Comparison of ENCODE assay signal across 1 cellular context in the genomic region with DNA sequence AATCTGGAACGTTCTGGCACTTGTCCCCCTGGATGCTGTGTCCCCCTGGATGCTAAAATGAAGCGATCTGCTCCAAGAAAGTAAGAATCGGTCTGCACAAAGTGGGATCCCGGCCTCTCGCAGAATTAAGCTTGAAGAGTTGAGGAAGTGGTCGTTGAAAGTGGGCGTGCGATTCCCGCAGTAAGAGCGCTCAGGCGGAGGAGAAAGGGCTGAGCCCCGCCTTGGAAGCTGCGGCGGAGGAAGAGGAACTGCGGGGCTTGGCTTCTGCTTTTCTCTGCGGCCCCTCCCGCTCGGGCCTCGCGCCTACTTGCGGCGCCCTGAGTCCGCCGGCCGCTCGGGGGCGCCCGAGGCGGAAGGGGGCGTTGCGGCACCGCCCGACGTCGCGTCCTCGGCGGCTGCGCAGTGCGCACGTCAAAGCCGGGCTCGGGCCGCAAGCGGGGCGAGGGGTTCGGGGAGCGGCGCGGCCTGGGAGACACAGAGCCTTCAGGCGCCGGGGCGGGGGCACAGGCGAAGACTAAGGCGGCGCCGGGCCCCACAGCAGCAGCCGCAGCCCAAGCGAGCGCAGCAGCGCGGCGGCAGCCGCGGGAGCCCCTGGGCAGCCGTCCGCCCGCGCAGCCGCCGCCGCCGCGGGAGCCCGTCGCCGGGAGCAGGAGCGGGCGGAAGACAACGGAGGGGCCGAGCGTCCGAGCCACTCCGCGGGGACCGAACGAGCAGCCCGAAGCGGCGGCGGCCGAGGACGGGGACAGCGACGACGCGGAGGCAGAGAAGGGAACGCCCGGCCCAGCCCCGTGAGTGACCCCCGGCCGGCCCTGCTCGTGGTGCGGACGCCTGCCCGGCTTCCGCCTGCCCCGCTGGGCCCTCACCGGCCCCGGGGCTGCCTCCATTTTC.
TF ChIP-seq lines count a peak whose summit lies in the region.

A gene (plus strand): TSS at position 400 of the 888 bp plus-strand sequence. CDS start 47,160 bp downstream, outside the sequence.

TF ChIP-seq in HepG2, 621 proteins besides CTCF, POLR2A, EP300 and RAD21 (continued from another document and continues in another):
- TF ChIP-seq, protein P1, sequence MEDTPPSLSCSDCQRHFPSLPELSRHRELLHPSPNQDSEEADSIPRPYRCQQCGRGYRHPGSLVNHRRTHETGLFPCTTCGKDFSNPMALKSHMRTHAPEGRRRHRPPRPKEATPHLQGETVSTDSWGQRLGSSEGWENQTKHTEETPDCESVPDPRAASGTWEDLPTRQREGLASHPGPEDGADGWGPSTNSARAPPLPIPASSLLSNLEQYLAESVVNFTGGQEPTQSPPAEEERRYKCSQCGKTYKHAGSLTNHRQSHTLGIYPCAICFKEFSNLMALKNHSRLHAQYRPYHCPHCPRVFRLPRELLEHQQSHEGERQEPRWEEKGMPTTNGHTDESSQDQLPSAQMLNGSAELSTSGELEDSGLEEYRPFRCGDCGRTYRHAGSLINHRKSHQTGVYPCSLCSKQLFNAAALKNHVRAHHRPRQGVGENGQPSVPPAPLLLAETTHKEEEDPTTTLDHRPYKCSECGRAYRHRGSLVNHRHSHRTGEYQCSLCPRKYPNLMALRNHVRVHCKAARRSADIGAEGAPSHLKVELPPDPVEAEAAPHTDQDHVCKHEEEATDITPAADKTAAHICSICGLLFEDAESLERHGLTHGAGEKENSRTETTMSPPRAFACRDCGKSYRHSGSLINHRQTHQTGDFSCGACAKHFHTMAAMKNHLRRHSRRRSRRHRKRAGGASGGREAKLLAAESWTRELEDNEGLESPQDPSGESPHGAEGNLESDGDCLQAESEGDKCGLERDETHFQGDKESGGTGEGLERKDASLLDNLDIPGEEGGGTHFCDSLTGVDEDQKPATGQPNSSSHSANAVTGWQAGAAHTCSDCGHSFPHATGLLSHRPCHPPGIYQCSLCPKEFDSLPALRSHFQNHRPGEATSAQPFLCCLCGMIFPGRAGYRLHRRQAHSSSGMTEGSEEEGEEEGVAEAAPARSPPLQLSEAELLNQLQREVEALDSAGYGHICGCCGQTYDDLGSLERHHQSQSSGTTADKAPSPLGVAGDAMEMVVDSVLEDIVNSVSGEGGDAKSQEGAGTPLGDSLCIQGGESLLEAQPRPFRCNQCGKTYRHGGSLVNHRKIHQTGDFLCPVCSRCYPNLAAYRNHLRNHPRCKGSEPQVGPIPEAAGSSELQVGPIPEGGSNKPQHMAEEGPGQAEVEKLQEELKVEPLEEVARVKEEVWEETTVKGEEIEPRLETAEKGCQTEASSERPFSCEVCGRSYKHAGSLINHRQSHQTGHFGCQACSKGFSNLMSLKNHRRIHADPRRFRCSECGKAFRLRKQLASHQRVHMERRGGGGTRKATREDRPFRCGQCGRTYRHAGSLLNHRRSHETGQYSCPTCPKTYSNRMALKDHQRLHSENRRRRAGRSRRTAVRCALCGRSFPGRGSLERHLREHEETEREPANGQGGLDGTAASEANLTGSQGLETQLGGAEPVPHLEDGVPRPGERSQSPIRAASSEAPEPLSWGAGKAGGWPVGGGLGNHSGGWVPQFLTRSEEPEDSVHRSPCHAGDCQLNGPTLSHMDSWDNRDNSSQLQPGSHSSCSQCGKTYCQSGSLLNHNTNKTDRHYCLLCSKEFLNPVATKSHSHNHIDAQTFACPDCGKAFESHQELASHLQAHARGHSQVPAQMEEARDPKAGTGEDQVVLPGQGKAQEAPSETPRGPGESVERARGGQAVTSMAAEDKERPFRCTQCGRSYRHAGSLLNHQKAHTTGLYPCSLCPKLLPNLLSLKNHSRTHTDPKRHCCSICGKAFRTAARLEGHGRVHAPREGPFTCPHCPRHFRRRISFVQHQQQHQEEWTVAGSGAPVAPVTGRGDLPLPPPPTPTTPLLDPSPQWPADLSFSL (CRISPR knock-in tag; IDR thresholded peaks at IDR 0.05) = no peak
- TF ChIP-seq JDP2 (CRISPR knock-in tag; IDR thresholded peaks at IDR 0.05; ENCODE audit: borderline replicate concordance) (no peak), ZNF546 (CRISPR knock-in tag; conservative IDR thresholded peaks at IDR 0.05) (peak; percentile 65; the same call in 1 of the 2 replicates), LCORL (IDR thresholded peaks at IDR 0.05) (no peak), LCORL (CRISPR knock-in tag; IDR thresholded peaks at IDR 0.05) (no peak), TSC22D2 (CRISPR knock-in tag; IDR thresholded peaks at IDR 0.05; ENCODE audit: borderline replicate concordance) (peak; percentile 86), TAF1 (CRISPR knock-in tag; IDR thresholded peaks at IDR 0.05) (peak; percentile 68), SP4 (CRISPR knock-in tag; IDR thresholded peaks at IDR 0.05) (peak; percentile 91), NR3C1 (CRISPR knock-in tag; IDR thresholded peaks at IDR 0.05) (no peak), ZMAT3 (CRISPR knock-in tag; conservative IDR thresholded peaks at IDR 0.05) (0 out of 2 replicates have a peak, but pooled peaks have one; percentile 51), ZNF644 (CRISPR knock-in tag; IDR thresholded peaks at IDR 0.05; ENCODE audit: low read depth) (no peak), NONO (IDR thresholded peaks at IDR 0.05) (no peak), NONO (CRISPR knock-in tag; conservative IDR thresholded peaks at IDR 0.05) (peak; percentile 93; the same call in 1 of the 2 replicates), CBX2 (IDR thresholded peaks at IDR 0.05; ENCODE audit: low read depth, low read length) (no peak), CBX2 (CRISPR knock-in tag; IDR thresholded peaks at IDR 0.05; ENCODE audit: low read depth) (no peak), RCOR2 (CRISPR knock-in tag; IDR thresholded peaks at IDR 0.05) (no peak), ZNF143 (CRISPR knock-in tag; IDR thresholded peaks at IDR 0.05) (no peak), FOXK2 (IDR thresholded peaks at IDR 0.05) (no peak), PRPF4 (IDR thresholded peaks at IDR 0.05; ENCODE audit: low read depth, low read length, poor library complexity, severe bottlenecking) (no peak), NFE2L2 (IDR thresholded peaks at IDR 0.05; ENCODE audit: low read length) (no peak; the same call in 1 of the 2 replicates), PHB2 (IDR thresholded peaks at IDR 0.05; ENCODE audit: partially characterized antibody) (no peak), ZNF17 (CRISPR knock-in tag; IDR thresholded peaks at IDR 0.05) (no peak), ZNF484 (CRISPR knock-in tag; IDR thresholded peaks at IDR 0.05; ENCODE audit: borderline replicate concordance, low read depth) (no peak), ZNF264 (CRISPR knock-in tag; IDR thresholded peaks at IDR 0.05) (no peak)
- TF ChIP-seq, protein P2, sequence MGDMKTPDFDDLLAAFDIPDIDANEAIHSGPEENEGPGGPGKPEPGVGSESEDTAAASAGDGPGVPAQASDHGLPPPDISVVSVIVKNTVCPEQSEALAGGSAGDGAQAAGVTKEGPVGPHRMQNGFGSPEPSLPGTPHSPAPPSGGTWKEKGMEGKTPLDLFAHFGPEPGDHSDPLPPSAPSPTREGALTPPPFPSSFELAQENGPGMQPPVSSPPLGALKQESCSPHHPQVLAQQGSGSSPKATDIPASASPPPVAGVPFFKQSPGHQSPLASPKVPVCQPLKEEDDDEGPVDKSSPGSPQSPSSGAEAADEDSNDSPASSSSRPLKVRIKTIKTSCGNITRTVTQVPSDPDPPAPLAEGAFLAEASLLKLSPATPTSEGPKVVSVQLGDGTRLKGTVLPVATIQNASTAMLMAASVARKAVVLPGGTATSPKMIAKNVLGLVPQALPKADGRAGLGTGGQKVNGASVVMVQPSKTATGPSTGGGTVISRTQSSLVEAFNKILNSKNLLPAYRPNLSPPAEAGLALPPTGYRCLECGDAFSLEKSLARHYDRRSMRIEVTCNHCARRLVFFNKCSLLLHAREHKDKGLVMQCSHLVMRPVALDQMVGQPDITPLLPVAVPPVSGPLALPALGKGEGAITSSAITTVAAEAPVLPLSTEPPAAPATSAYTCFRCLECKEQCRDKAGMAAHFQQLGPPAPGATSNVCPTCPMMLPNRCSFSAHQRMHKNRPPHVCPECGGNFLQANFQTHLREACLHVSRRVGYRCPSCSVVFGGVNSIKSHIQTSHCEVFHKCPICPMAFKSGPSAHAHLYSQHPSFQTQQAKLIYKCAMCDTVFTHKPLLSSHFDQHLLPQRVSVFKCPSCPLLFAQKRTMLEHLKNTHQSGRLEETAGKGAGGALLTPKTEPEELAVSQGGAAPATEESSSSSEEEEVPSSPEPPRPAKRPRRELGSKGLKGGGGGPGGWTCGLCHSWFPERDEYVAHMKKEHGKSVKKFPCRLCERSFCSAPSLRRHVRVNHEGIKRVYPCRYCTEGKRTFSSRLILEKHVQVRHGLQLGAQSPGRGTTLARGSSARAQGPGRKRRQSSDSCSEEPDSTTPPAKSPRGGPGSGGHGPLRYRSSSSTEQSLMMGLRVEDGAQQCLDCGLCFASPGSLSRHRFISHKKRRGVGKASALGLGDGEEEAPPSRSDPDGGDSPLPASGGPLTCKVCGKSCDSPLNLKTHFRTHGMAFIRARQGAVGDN (CRISPR knock-in tag; IDR thresholded peaks at IDR 0.05) = peak; percentile 76
- TF ChIP-seq, protein P3, sequence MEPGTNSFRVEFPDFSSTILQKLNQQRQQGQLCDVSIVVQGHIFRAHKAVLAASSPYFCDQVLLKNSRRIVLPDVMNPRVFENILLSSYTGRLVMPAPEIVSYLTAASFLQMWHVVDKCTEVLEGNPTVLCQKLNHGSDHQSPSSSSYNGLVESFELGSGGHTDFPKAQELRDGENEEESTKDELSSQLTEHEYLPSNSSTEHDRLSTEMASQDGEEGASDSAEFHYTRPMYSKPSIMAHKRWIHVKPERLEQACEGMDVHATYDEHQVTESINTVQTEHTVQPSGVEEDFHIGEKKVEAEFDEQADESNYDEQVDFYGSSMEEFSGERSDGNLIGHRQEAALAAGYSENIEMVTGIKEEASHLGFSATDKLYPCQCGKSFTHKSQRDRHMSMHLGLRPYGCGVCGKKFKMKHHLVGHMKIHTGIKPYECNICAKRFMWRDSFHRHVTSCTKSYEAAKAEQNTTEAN (CRISPR knock-in tag; conservative IDR thresholded peaks at IDR 0.05) = no peak
- TF ChIP-seq, protein P4, sequence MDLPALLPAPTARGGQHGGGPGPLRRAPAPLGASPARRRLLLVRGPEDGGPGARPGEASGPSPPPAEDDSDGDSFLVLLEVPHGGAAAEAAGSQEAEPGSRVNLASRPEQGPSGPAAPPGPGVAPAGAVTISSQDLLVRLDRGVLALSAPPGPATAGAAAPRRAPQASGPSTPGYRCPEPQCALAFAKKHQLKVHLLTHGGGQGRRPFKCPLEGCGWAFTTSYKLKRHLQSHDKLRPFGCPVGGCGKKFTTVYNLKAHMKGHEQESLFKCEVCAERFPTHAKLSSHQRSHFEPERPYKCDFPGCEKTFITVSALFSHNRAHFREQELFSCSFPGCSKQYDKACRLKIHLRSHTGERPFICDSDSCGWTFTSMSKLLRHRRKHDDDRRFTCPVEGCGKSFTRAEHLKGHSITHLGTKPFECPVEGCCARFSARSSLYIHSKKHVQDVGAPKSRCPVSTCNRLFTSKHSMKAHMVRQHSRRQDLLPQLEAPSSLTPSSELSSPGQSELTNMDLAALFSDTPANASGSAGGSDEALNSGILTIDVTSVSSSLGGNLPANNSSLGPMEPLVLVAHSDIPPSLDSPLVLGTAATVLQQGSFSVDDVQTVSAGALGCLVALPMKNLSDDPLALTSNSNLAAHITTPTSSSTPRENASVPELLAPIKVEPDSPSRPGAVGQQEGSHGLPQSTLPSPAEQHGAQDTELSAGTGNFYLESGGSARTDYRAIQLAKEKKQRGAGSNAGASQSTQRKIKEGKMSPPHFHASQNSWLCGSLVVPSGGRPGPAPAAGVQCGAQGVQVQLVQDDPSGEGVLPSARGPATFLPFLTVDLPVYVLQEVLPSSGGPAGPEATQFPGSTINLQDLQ (CRISPR knock-in tag; IDR thresholded peaks at IDR 0.05) = no peak
- TF ChIP-seq, protein P5, sequence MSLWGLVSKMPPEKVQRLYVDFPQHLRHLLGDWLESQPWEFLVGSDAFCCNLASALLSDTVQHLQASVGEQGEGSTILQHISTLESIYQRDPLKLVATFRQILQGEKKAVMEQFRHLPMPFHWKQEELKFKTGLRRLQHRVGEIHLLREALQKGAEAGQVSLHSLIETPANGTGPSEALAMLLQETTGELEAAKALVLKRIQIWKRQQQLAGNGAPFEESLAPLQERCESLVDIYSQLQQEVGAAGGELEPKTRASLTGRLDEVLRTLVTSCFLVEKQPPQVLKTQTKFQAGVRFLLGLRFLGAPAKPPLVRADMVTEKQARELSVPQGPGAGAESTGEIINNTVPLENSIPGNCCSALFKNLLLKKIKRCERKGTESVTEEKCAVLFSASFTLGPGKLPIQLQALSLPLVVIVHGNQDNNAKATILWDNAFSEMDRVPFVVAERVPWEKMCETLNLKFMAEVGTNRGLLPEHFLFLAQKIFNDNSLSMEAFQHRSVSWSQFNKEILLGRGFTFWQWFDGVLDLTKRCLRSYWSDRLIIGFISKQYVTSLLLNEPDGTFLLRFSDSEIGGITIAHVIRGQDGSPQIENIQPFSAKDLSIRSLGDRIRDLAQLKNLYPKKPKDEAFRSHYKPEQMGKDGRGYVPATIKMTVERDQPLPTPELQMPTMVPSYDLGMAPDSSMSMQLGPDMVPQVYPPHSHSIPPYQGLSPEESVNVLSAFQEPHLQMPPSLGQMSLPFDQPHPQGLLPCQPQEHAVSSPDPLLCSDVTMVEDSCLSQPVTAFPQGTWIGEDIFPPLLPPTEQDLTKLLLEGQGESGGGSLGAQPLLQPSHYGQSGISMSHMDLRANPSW (CRISPR knock-in tag; IDR thresholded peaks at IDR 0.05; ENCODE audit: borderline replicate concordance) = no peak
- TF ChIP-seq, protein P6, sequence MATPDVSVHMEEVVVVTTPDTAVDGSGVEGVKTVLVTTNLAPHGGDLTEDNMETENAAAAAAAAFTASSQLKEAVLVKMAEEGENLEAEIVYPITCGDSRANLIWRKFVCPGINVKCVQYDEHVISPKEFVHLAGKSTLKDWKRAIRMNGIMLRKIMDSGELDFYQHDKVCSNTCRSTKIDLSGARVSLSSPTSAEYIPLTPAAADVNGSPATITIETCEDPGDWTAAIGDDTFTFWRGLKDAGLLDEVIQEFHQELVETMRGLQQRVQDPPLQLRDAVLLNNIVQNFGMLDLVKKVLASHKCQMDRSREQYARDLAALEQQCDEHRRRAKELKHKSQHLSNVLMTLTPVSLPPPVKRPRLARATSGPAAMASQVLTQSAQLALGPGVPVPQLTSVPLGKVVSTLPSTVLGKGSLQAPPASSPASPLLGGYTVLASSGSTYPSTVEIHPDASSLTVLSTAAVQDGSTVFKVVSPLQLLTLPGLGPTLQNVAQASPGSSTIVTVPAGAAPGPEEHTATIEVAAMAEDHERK (CRISPR knock-in tag; IDR thresholded peaks at IDR 0.05; ENCODE audit: low read depth) = peak; percentile 90
- TF ChIP-seq, protein P7, sequence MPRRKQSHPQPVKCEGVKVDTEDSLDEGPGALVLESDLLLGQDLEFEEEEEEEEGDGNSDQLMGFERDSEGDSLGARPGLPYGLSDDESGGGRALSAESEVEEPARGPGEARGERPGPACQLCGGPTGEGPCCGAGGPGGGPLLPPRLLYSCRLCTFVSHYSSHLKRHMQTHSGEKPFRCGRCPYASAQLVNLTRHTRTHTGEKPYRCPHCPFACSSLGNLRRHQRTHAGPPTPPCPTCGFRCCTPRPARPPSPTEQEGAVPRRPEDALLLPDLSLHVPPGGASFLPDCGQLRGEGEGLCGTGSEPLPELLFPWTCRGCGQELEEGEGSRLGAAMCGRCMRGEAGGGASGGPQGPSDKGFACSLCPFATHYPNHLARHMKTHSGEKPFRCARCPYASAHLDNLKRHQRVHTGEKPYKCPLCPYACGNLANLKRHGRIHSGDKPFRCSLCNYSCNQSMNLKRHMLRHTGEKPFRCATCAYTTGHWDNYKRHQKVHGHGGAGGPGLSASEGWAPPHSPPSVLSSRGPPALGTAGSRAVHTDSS (CRISPR knock-in tag; conservative IDR thresholded peaks at IDR 0.05) = no peak
- TF ChIP-seq, protein P8, sequence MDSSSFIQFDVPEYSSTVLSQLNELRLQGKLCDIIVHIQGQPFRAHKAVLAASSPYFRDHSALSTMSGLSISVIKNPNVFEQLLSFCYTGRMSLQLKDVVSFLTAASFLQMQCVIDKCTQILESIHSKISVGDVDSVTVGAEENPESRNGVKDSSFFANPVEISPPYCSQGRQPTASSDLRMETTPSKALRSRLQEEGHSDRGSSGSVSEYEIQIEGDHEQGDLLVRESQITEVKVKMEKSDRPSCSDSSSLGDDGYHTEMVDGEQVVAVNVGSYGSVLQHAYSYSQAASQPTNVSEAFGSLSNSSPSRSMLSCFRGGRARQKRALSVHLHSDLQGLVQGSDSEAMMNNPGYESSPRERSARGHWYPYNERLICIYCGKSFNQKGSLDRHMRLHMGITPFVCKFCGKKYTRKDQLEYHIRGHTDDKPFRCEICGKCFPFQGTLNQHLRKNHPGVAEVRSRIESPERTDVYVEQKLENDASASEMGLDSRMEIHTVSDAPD (CRISPR knock-in tag; IDR thresholded peaks at IDR 0.05) = no peak
